Comparison of ENCODE assay signal across 8 cellular contexts in genomic region chr7:77696643-77697534, GRCh38. TPM values are rescaled to one million over a fixed set of nuclear protein-coding genes. Genes with fewer than 3 reads are reported as not detected.
DNase-seq lines count a peak whose midpoint lies in the region; ATAC-seq and TF ChIP-seq lines count a peak whose summit lies in the region.

No MANE protein-coding gene starts in this region.

- no peaks in the 10 kb centered on the region for H3K9me3 Mint-ChIP-seq in activated naive CD4-positive, alpha-beta T cell treated with anti-CD3 and anti-CD28 coated beads for 36 hours

- no peaks in the 10 kb centered on the region for H3K36me3 ChIP-seq in osteoblast (ENCODE audit: insufficient read depth, low read length)
- no peaks in the 10 kb centered on the region for H3K36me3 ChIP-seq in tibial nerve

- peaks cover 45% of the 10 kb centered on the region for H3K4me1 Mint-ChIP-seq in activated naive CD4-positive, alpha-beta T cell treated with anti-CD3 and anti-CD28 coated beads for 36 hours (ENCODE audit: low read depth)

- peaks cover 12% of the 10 kb centered on the region for H4K20me1 ChIP-seq in osteoblast (ENCODE audit: insufficient read depth, low read length)

- peak overlapping the region; percentile 96 for H3K27ac Mint-ChIP-seq in activated naive CD4-positive, alpha-beta T cell treated with anti-CD3 and anti-CD28 coated beads for 36 hours

- peak; percentile 32; the same call in 1 of the 2 replicates for TF ChIP-seq EP300 in Ishikawa (IDR thresholded peaks at IDR 0.05; ENCODE audit: borderline replicate concordance)
- peak in 1 of 2 donors; percentile 65 for TF ChIP-seq EP300 in tibial nerve (IDR thresholded peaks at IDR 0.05)

- ATAC-seq in GM21576 (IDR thresholded peaks at IDR 0.05; ENCODE audit: unreplicated experiment) = peak; percentile 15

- peak overlapping the region; percentile 97 for H2AFZ ChIP-seq in osteoblast (ENCODE audit: low read length)

- no peak for TF ChIP-seq RAD21 in Ishikawa (IDR thresholded peaks at IDR 0.05; ENCODE audit: low read depth)

- H3K4me2 ChIP-seq in osteoblast (ENCODE audit: insufficient read depth, low read length) = peak overlapping the region; percentile 91

- peak in 1 of 2 donors; percentile 39 for TF ChIP-seq POLR2A in tibial nerve (IDR thresholded peaks at IDR 0.05)

- DNase-seq in DMS 273 treated with DMSO at 0.1 percent for 48 hours (lab: John Stamatoyannopoulos, UW) (peak; percentile 49), SHP77 treated with DMSO at 0.1 percent for 48 hours (lab: John Stamatoyannopoulos, UW) (peak; percentile 37), glomerular visceral epithelial cell (ENCODE audit: extremely low spot score) (peak; percentile 41), osteoblast (ENCODE audit: insufficient read length, low spot score, missing footprints) (peak; percentile 77), tibial nerve (ENCODE audit: low spot score in 2 of 2) (peak in 1 of 2 donors; percentile 57)
- peak; percentile 66 for DNase-seq in activated naive CD4-positive, alpha-beta T cell treated with anti-CD3 and anti-CD28 coated beads for 36 hours

- H3K79me2 ChIP-seq in osteoblast (ENCODE audit: insufficient read depth, low read length) = peaks cover 88% of the 10 kb centered on the region

- peak overlapping the region; percentile 97 for H3K4me3 Mint-ChIP-seq in activated naive CD4-positive, alpha-beta T cell treated with anti-CD3 and anti-CD28 coated beads for 36 hours

- CTCF ChIA-PET in activated naive CD4-positive, alpha-beta T cell treated with anti-CD3 and anti-CD28 coated beads for 36 hours (lab: Charles Lee) = interaction anchor here (0.8 to 4.2 kb wide), 3 partner anchors 22 to 63 kb away, joined by 3 to 15 read pairs (median 6); no protein-coding TSS in a partner anchor

- TF ChIP-seq CTCF in osteoblast (IDR thresholded peaks at IDR 0.05; ENCODE audit: extremely low read depth, low read depth, low read length) = no peak
- TF ChIP-seq CTCF in tibial nerve (IDR thresholded peaks at IDR 0.05) = no peak

- H3K4me1 ChIP-seq in osteoblast (ENCODE audit: insufficient read depth, low read length) (peaks cover 19% of the 10 kb centered on the region), tibial nerve (peaks cover 0 to 61% (median 25%) of the 10 kb centered on the region in 4 donors)

- 0 to 1% methylated on average over 49 to 57 of the region's 67 CpGs for WGBS in tibial nerve, 2 donors

- H3K36me3 Mint-ChIP-seq in activated naive CD4-positive, alpha-beta T cell treated with anti-CD3 and anti-CD28 coated beads for 36 hours (ENCODE audit: low read depth) = peaks cover 14% of the 10 kb centered on the region

- H3K27ac ChIP-seq in osteoblast (ENCODE audit: low read depth, low read length) (peak overlapping the region; percentile 84), tibial nerve (peak overlapping the region; percentile 96 to 98 (median 98))

- no peaks in the 10 kb centered on the region for H3K9me3 ChIP-seq in osteoblast (ENCODE audit: low read depth, low read length)
- H3K9me3 ChIP-seq in tibial nerve = no peaks in the 10 kb centered on the region

- H3K4me3 ChIP-seq in osteoblast (ENCODE audit: insufficient read depth, low read length) = peak overlapping the region; percentile 91
- H3K4me3 ChIP-seq in tibial nerve = peak overlapping the region; percentile 81 to 95 (median 92)

- no peaks in the 10 kb centered on the region for H3K27me3 Mint-ChIP-seq in activated naive CD4-positive, alpha-beta T cell treated with anti-CD3 and anti-CD28 coated beads for 36 hours (ENCODE audit: low read depth)

- H3K27me3 ChIP-seq in osteoblast (ENCODE audit: insufficient read depth, low read length) = no peaks in the 10 kb centered on the region
- H3K27me3 ChIP-seq in tibial nerve = no peaks in the 10 kb centered on the region

- intact Hi-C loops in activated naive CD4-positive, alpha-beta T cell treated with anti-CD3 and anti-CD28 coated beads for 36 hours (cut with micrococcal nuclease) = loop anchor here (1.0 to 5.0 kb wide), 7 partner anchors 40 to 1378 kb away; partner anchors contain the start of genes CCDC146, PHTF2 and TMEM60

TF ChIP-seq in Ishikawa, 13 proteins besides CTCF, POLR2A, EP300 and RAD21:
- peak; percentile 10 for TF ChIP-seq MAX (IDR thresholded peaks at IDR 0.05)
- TF ChIP-seq EGR1 (IDR thresholded peaks at IDR 0.05) = no peak
- TF ChIP-seq TAF1 (IDR thresholded peaks at IDR 0.05; ENCODE audit: low read depth) = peak; percentile 10; the same call in 1 of the 2 replicates
- TF ChIP-seq ZBTB7A (IDR thresholded peaks at IDR 0.05; ENCODE audit: low read depth) = peak; percentile 76; the same call in 1 of the 2 replicates
- TF ChIP-seq NFIC (IDR thresholded peaks at IDR 0.05) = no peak
- no peak for TF ChIP-seq TCF12 (IDR thresholded peaks at IDR 0.05; ENCODE audit: low read depth)
TF ChIP-seq in Ishikawa: peak in this region for 3.

RNA-seq across cellular contexts. Expression of gene RSBN1L, which starts 0.6 kb away (rescaled TPM):
- 10 to 100 TPM; 15.7 to 16.9 TPM for total RNA-seq in activated naive CD4-positive, alpha-beta T cell treated with anti-CD3 and anti-CD28 coated beads for 36 hours
- total RNA-seq in osteoblast (15.6 and 21.4 TPM in 2 replicates), tibial nerve (10 to 100 TPM; 15.6 to 33.9 (median 29.1) TPM)
